In the genomic region with DNA sequence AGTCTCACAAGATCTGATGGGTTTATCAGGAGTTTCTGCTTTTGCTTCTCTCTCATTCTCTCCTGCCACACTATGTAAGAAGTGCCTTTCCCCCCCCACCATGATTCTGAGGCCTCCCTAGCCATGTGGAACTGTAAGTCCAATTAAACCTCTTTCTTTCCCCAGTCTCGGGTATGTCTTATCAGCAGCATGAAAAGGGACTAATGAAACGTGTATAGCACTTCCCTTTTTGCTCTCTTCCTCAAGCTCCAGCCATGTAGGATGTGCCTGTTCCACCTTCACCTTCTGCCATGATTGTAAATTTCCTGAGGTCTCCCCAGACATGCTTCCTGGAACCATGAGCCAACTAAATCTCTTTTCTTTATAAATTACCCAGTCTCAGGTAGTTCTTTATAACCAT, we compare ENCODE assay signal across 26 cellular contexts.
"Had no signal": no experiment of that assay in that cellular context is flagged by ENCODE, and none has a peak within 500 bp of the region (broad histone marks: within the 10 kb centered on the region; RNA-seq: fewer than 3 reads in every experiment).

No MANE protein-coding gene starts in this region.

- H3K4me1 Mint-ChIP-seq: central memory CD8-positive, alpha-beta T cell had no signal

- H3K4me3 Mint-ChIP-seq: activated T-cell treated with anti-CD3 and anti-CD28 coated beads, Interleukin-2, amount 50 U/mL, for 72 hours; central memory CD8-positive, alpha-beta T cell; mesothelial cell of epicardium; naive B cell; nephron progenitor cell; T-helper 2 cell treated with Interferon-gamma antibody and Interleukin-4, amounts not matched to agents 5 μg/mL and 100 μg/mL, for 36 hours; WTC11 had no signal

- H3K4me1 ChIP-seq: breast epithelium, esophagus squamous epithelium, psoas muscle, suprapubic skin, tibial artery, upper lobe of right lung had no signal

- H3K4me3 ChIP-seq: breast epithelium, esophagus squamous epithelium, heart right ventricle, pancreas, psoas muscle, smooth muscle cell, suprapubic skin, tibial artery, upper lobe of right lung had no signal

- H3K9me3 ChIP-seq: breast epithelium, esophagus squamous epithelium, heart right ventricle, pancreas, psoas muscle, suprapubic skin, tibial artery, upper lobe of right lung had no signal

- H3K9me3 Mint-ChIP-seq: activated naive CD4-positive, alpha-beta T cell treated with anti-CD3 and anti-CD28 coated beads, Interleukin-2, amount 50 U/mL, for 72 hours; activated T-cell treated with anti-CD3 and anti-CD28 coated beads, Interleukin-2, amount 50 U/mL, for 72 hours; central memory CD8-positive, alpha-beta T cell; mesothelial cell of epicardium; naive B cell; T-helper 2 cell treated with Interferon-gamma antibody and Interleukin-4, amounts not matched to agents 5 μg/mL and 100 μg/mL, for 36 hours had no signal

- H3K36me3 Mint-ChIP-seq: mesothelial cell of epicardium, WTC11 had no signal

- ATAC-seq: activated naive CD4-positive, alpha-beta T cell treated with anti-CD3 and anti-CD28 coated beads, Interleukin-2, amount 50 U/mL, for 72 hours; activated T-cell treated with anti-CD3 and anti-CD28 coated beads, Interleukin-2, amount 50 U/mL, for 72 hours; heart right ventricle; pancreas; psoas muscle; upper lobe of right lung; WTC11 had no signal

- DNase-seq: activated naive CD4-positive, alpha-beta T cell; activated T-cell treated with anti-CD3 and anti-CD28 coated beads for 4 hours; activated T-cell treated with anti-CD3 and anti-CD28 coated beads, Interleukin-2, amount 50 U/mL, for 72 hours; dermis blood vessel endothelial cell; effector CD4-positive, alpha-beta T cell; esophagus squamous epithelium; foreskin melanocyte; heart right ventricle; naive B cell; nephron progenitor cell; pancreas; psoas muscle; stimulated activated CD4-positive, alpha-beta T cell treated with anti-CD3 and anti-CD28 coated beads, Interleukin-1b, Interleukin-23, amount 100 ng/mL, for 48 hours; stimulated activated CD4-positive, alpha-beta T cell treated with anti-CD3 and anti-CD28 coated beads, Interleukin-4, amount 100 ng/mL, for 4 hours; stimulated activated CD8-positive, alpha-beta memory T cell treated with anti-CD3 and anti-CD28 coated beads, Interleukin-4, amount 100 ng/mL, for 48 hours; stimulated activated naive CD4-positive, alpha-beta T cell; tibial artery; upper lobe of right lung had no signal

- H3K27ac ChIP-seq: breast epithelium, esophagus squamous epithelium, heart right ventricle, pancreas, psoas muscle, suprapubic skin, tibial artery, upper lobe of right lung had no signal

- H3K27me3 ChIP-seq: breast epithelium, heart right ventricle, pancreas, suprapubic skin, upper lobe of right lung had no signal

- H3K27ac Mint-ChIP-seq: activated T-cell treated with anti-CD3 and anti-CD28 coated beads, Interleukin-2, amount 50 U/mL, for 72 hours; mesothelial cell of epicardium; nephron progenitor cell; T-helper 2 cell treated with Interferon-gamma antibody and Interleukin-4, amounts not matched to agents 5 μg/mL and 100 μg/mL, for 36 hours; WTC11 had no signal

- H3K36me3 ChIP-seq: breast epithelium, esophagus squamous epithelium, heart right ventricle, pancreas, suprapubic skin, tibial artery, upper lobe of right lung had no signal
